42 cellular contexts compared by ENCODE assay signal in the genomic region with DNA sequence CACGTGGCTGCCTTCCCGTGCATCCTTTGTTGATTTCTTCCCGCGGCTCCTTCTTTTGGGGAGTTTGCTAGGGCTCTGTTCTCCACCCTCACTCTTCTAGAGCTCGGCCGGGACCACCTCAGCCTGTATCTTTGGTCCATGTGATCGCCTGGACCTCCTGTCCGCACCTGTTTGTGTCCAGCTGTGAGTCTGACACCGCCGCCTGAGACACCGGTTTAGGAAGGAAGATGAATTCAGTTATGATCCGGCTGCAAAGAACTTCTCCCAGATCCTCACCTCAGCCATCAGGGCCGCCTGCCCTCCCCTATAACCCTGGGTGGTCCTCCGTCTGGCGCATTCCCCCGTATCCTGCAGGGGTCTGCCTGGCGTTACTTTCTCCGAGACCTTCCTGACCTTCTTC. TPM values are rescaled to one million over a fixed set of nuclear protein-coding genes. Genes with fewer than 3 reads are reported as not detected.
"Had no signal": no experiment of that assay in that cellular context is flagged by ENCODE, and none has a peak within 500 bp of the region (broad histone marks: within the 10 kb centered on the region; RNA-seq: fewer than 3 reads in every experiment).

No MANE protein-coding gene starts in this region.

- H3K4me1 ChIP-seq: adrenal gland, ascending aorta, body of pancreas, breast epithelium had no signal

- H3K36me3 Mint-ChIP-seq: activated naive CD4-positive, alpha-beta T cell treated with anti-CD3 and anti-CD28 coated beads, Interleukin-2, amount 10 ng/mL, durations not matched to agents 7 days and 5 days; activated naive CD4-positive, alpha-beta T cell treated with anti-CD3 and anti-CD28 coated beads, Interleukin-2, amount 50 U/mL, for 24 hours; activated naive CD4-positive, alpha-beta T cell treated with anti-CD3 and anti-CD28 coated beads, Interleukin-2, amount 50 U/mL, for 72 hours; activated naive CD8-positive, alpha-beta T cell; activated naive CD8-positive, alpha-beta T cell treated with anti-CD3 and anti-CD28 coated beads for 36 hours; activated naive CD8-positive, alpha-beta T cell treated with anti-CD3 and anti-CD28 coated beads, Interleukin-2, amount 10 ng/mL, durations not matched to agents 7 days and 5 days; brain had no signal

- H3K9me3 ChIP-seq: adrenal gland, ascending aorta, body of pancreas, breast epithelium had no signal

- H3K27me3 ChIP-seq: adrenal gland, ascending aorta, brain microvascular endothelial cell, cardiac muscle cell had no signal

- DNase-seq: activated effector memory CD4-positive, alpha-beta T cell treated with anti-CD3 and anti-CD28 coated beads, Interleukin-2, amount 50 U/mL, for 16 hours; activated effector memory CD4-positive, alpha-beta T cell treated with Interleukin-2 at 50 U/mL for 16 hours; activated gamma-delta T cell; activated gamma-delta T cell treated with Interleukin-2 at 50 U/mL for 16 hours; activated naive CD4-positive, alpha-beta T cell; activated naive CD4-positive, alpha-beta T cell treated with anti-CD3 and anti-CD28 coated beads for 36 hours; activated naive CD4-positive, alpha-beta T cell treated with anti-CD3 and anti-CD28 coated beads, Interleukin-2, amount 10 ng/mL, durations not matched to agents 7 days and 5 days; activated naive CD4-positive, alpha-beta T cell treated with anti-CD3 and anti-CD28 coated beads, Interleukin-2, amount 50 U/mL, for 16 hours; activated naive CD4-positive, alpha-beta T cell treated with Interleukin-2 at 50 U/mL for 16 hours; activated naive CD8-positive, alpha-beta T cell treated with anti-CD3 and anti-CD28 coated beads for 36 hours; activated naive CD8-positive, alpha-beta T cell treated with anti-CD3 and anti-CD28 coated beads, Interleukin-2, amount 10 ng/mL, durations not matched to agents 7 days and 5 days; activated naive CD8-positive, alpha-beta T cell treated with anti-CD3 and anti-CD28 coated beads, Interleukin-2, amount 50 U/mL, for 24 hours; activated T-cell treated with anti-CD3 and anti-CD28 coated beads for 4 hours; activated T-cell treated with anti-CD3 and anti-CD28 coated beads, Interleukin-2, amount 50 U/mL, for 1 hour; activated T-cell treated with anti-CD3 and anti-CD28 coated beads, Interleukin-2, amount 50 U/mL, for 24 hours; activated T-cell treated with anti-CD3 and anti-CD28 coated beads, Interleukin-2, amount 50 U/mL, for 4 hours; activated T-cell treated with anti-CD3 and anti-CD28 coated beads, Interleukin-2, amount 50 U/mL, for 48 hours; activated T-cell treated with anti-CD3 and anti-CD28 coated beads, Interleukin-2, amount 50 U/mL, for 72 hours; adrenal gland; amniotic stem cell; amygdala; anterior cingulate cortex; aorta; brain microvascular endothelial cell; caudate nucleus; central memory CD4-positive, alpha-beta T cell; cerebellar nuclear complex had no signal

- H3K27ac ChIP-seq: adrenal gland, ascending aorta, body of pancreas, brain microvascular endothelial cell, breast epithelium, cardiac muscle cell had no signal

- H3K27ac Mint-ChIP-seq: activated naive CD4-positive, alpha-beta T cell treated with anti-CD3 and anti-CD28 coated beads for 36 hours; activated naive CD4-positive, alpha-beta T cell treated with anti-CD3 and anti-CD28 coated beads, Interleukin-2, amount 10 ng/mL, durations not matched to agents 7 days and 5 days; activated naive CD4-positive, alpha-beta T cell treated with anti-CD3 and anti-CD28 coated beads, Interleukin-2, amount 50 U/mL, for 24 hours; activated naive CD4-positive, alpha-beta T cell treated with anti-CD3 and anti-CD28 coated beads, Interleukin-2, amount 50 U/mL, for 72 hours; activated naive CD8-positive, alpha-beta T cell; activated naive CD8-positive, alpha-beta T cell treated with anti-CD3 and anti-CD28 coated beads for 36 hours; activated naive CD8-positive, alpha-beta T cell treated with anti-CD3 and anti-CD28 coated beads, Interleukin-2, amount 10 ng/mL, durations not matched to agents 7 days and 5 days; activated naive CD8-positive, alpha-beta T cell treated with anti-CD3 and anti-CD28 coated beads, Interleukin-2, amount 50 U/mL, for 24 hours; activated T-cell treated with anti-CD3 and anti-CD28 coated beads, Interleukin-2, amount 50 U/mL, for 24 hours; activated T-cell treated with anti-CD3 and anti-CD28 coated beads, Interleukin-2, amount 50 U/mL, for 72 hours; activated T-helper 1 cell treated with anti-CD3 and anti-CD28 coated beads, Interleukin-12 subunit alpha, Interleukin-12 subunit beta, Interleukin-2, Interleukin-4 antibody, amounts not matched to agents 30 ng/mL and 10 ng/mL and 1 ng/mL, durations not matched to agents 14 hours and 24 hours and 36 hours; activated T-helper 17 cell treated with anti-CD3 and anti-CD28 coated beads, Interleukin-2, amount 50 U/mL, for 72 hours; activated T-helper 2 cell treated with anti-CD3 and anti-CD28 coated beads, Interferon-gamma antibody, Interleukin-2, Interleukin-4, amounts not matched to agents 10 μg/mL and 5 μg/mL and 100 μg/mL, durations not matched to agents 14 hours and 24 hours and 36 hours; brain had no signal

- H3K36me3 ChIP-seq: adrenal gland, ascending aorta, brain microvascular endothelial cell, breast epithelium, cardiac muscle cell had no signal

- H3K4me3 Mint-ChIP-seq: activated naive CD4-positive, alpha-beta T cell treated with anti-CD3 and anti-CD28 coated beads for 36 hours; activated naive CD4-positive, alpha-beta T cell treated with anti-CD3 and anti-CD28 coated beads, Interleukin-2, amount 10 ng/mL, durations not matched to agents 7 days and 5 days; activated naive CD4-positive, alpha-beta T cell treated with anti-CD3 and anti-CD28 coated beads, Interleukin-2, amount 50 U/mL, for 24 hours; activated naive CD8-positive, alpha-beta T cell; activated naive CD8-positive, alpha-beta T cell treated with anti-CD3 and anti-CD28 coated beads for 36 hours; activated naive CD8-positive, alpha-beta T cell treated with anti-CD3 and anti-CD28 coated beads, Interleukin-2, amount 10 ng/mL, durations not matched to agents 7 days and 5 days; activated naive CD8-positive, alpha-beta T cell treated with anti-CD3 and anti-CD28 coated beads, Interleukin-2, amount 50 U/mL, for 24 hours; activated T-cell treated with anti-CD3 and anti-CD28 coated beads, Interleukin-2, amount 50 U/mL, for 24 hours; activated T-cell treated with anti-CD3 and anti-CD28 coated beads, Interleukin-2, amount 50 U/mL, for 4 hours; activated T-cell treated with anti-CD3 and anti-CD28 coated beads, Interleukin-2, amount 50 U/mL, for 72 hours; activated T-helper 1 cell treated with anti-CD3 and anti-CD28 coated beads, Interleukin-12 subunit alpha, Interleukin-12 subunit beta, Interleukin-2, Interleukin-4 antibody, amounts not matched to agents 30 ng/mL and 10 ng/mL and 1 ng/mL, durations not matched to agents 14 hours and 24 hours and 36 hours; activated T-helper 17 cell treated with anti-CD3 and anti-CD28 coated beads, Interleukin-2, amount 50 U/mL, for 72 hours; brain; central memory CD8-positive, alpha-beta T cell had no signal

- H3K4me3 ChIP-seq: ascending aorta, body of pancreas, cardiac muscle cell had no signal

- H3K4me1 Mint-ChIP-seq: activated naive CD4-positive, alpha-beta T cell treated with anti-CD3 and anti-CD28 coated beads, Interleukin-2, amount 10 ng/mL, durations not matched to agents 7 days and 5 days; activated naive CD4-positive, alpha-beta T cell treated with anti-CD3 and anti-CD28 coated beads, Interleukin-2, amount 50 U/mL, for 24 hours; activated T-helper 17 cell treated with anti-CD3 and anti-CD28 coated beads, Interleukin-2, amount 50 U/mL, for 72 hours; central memory CD8-positive, alpha-beta T cell had no signal

- H3K9me3 Mint-ChIP-seq: activated naive CD4-positive, alpha-beta T cell treated with anti-CD3 and anti-CD28 coated beads for 36 hours; activated naive CD4-positive, alpha-beta T cell treated with anti-CD3 and anti-CD28 coated beads, Interleukin-2, amount 10 ng/mL, durations not matched to agents 7 days and 5 days; activated naive CD4-positive, alpha-beta T cell treated with anti-CD3 and anti-CD28 coated beads, Interleukin-2, amount 50 U/mL, for 24 hours; activated naive CD4-positive, alpha-beta T cell treated with anti-CD3 and anti-CD28 coated beads, Interleukin-2, amount 50 U/mL, for 72 hours; activated naive CD8-positive, alpha-beta T cell treated with anti-CD3 and anti-CD28 coated beads for 36 hours; activated naive CD8-positive, alpha-beta T cell treated with anti-CD3 and anti-CD28 coated beads, Interleukin-2, amount 10 ng/mL, durations not matched to agents 7 days and 5 days; activated naive CD8-positive, alpha-beta T cell treated with anti-CD3 and anti-CD28 coated beads, Interleukin-2, amount 50 U/mL, for 24 hours; activated T-cell treated with anti-CD3 and anti-CD28 coated beads, Interleukin-2, amount 50 U/mL, for 24 hours; activated T-cell treated with anti-CD3 and anti-CD28 coated beads, Interleukin-2, amount 50 U/mL, for 4 hours; activated T-cell treated with anti-CD3 and anti-CD28 coated beads, Interleukin-2, amount 50 U/mL, for 72 hours; activated T-helper 1 cell treated with anti-CD3 and anti-CD28 coated beads, Interleukin-12 subunit alpha, Interleukin-12 subunit beta, Interleukin-2, Interleukin-4 antibody, amounts not matched to agents 30 ng/mL and 10 ng/mL and 1 ng/mL, durations not matched to agents 14 hours and 24 hours and 36 hours; activated T-helper 17 cell treated with anti-CD3 and anti-CD28 coated beads, Interleukin-2, amount 50 U/mL, for 72 hours; activated T-helper 2 cell treated with anti-CD3 and anti-CD28 coated beads, Interferon-gamma antibody, Interleukin-2, Interleukin-4, amounts not matched to agents 10 μg/mL and 5 μg/mL and 100 μg/mL, durations not matched to agents 14 hours and 24 hours and 36 hours; central memory CD8-positive, alpha-beta T cell had no signal

RNA-seq across cellular contexts. Expression of a gene that starts 0.7 kb away (rescaled TPM):
- total RNA-seq: activated T-helper 1 cell treated with anti-CD3 and anti-CD28 coated beads, Interleukin-12 subunit alpha, Interleukin-12 subunit beta, Interleukin-2, Interleukin-4 antibody, amounts not matched to agents 30 ng/mL and 10 ng/mL and 1 ng/mL, durations not matched to agents 14 hours and 24 hours and 36 hours; activated T-helper 2 cell treated with anti-CD3 and anti-CD28 coated beads, Interferon-gamma antibody, Interleukin-2, Interleukin-4, amounts not matched to agents 10 μg/mL and 5 μg/mL and 100 μg/mL, durations not matched to agents 14 hours and 24 hours and 36 hours; astrocyte; cardiac muscle cell had no signal

RNA-seq across cellular contexts. Expression of a gene that starts 14.8 kb away (rescaled TPM):
- total RNA-seq: activated naive CD4-positive, alpha-beta T cell treated with anti-CD3 and anti-CD28 coated beads for 36 hours; activated naive CD4-positive, alpha-beta T cell treated with anti-CD3 and anti-CD28 coated beads, Interleukin-2, amount 50 U/mL, for 72 hours; activated naive CD8-positive, alpha-beta T cell treated with anti-CD3 and anti-CD28 coated beads for 36 hours; activated naive CD8-positive, alpha-beta T cell treated with anti-CD3 and anti-CD28 coated beads, Interleukin-2, amount 10 ng/mL, durations not matched to agents 7 days and 5 days; activated T-cell treated with anti-CD3 and anti-CD28 coated beads, Interleukin-2, amount 50 U/mL, for 4 hours; activated T-cell treated with anti-CD3 and anti-CD28 coated beads, Interleukin-2, amount 50 U/mL, for 72 hours; activated T-helper 1 cell treated with anti-CD3 and anti-CD28 coated beads, Interleukin-12 subunit alpha, Interleukin-12 subunit beta, Interleukin-2, Interleukin-4 antibody, amounts not matched to agents 30 ng/mL and 10 ng/mL and 1 ng/mL, durations not matched to agents 14 hours and 24 hours and 36 hours; activated T-helper 17 cell treated with anti-CD3 and anti-CD28 coated beads, Interleukin-2, amount 50 U/mL, for 72 hours; activated T-helper 2 cell treated with anti-CD3 and anti-CD28 coated beads, Interferon-gamma antibody, Interleukin-2, Interleukin-4, amounts not matched to agents 10 μg/mL and 5 μg/mL and 100 μg/mL, durations not matched to agents 14 hours and 24 hours and 36 hours; adrenal gland; aorta; ascending aorta; astrocyte; body of pancreas; breast epithelium; bronchial epithelial cell had no signal
- polyA plus RNA-seq: adipose tissue, adrenal gland, aorta had no signal
